ENCODE assay signal across 1 cellular context in the genomic region with DNA sequence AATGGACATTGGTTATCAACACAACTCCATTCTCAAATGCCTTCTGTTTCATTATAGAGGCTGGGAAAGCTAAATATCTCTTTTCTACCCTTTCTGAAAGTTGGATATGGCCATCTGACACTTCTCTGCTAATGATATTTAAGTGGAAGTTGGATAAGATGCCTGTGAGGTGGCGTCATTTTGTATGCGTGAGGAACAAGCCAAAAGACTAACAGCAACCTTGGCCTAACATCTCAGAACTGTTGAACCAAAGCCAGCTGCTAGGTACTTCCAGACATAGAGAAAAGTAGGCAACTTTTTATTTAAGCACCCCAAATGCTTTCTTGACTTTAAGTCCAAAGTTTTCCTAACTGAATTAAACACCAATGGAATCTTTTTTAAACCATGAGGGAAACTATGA.
TF ChIP-seq lines count a peak whose summit lies in the region.

No MANE protein-coding gene starts in this region.

TF ChIP-seq in HepG2, 621 proteins besides CTCF, POLR2A, EP300 and RAD21 (continued from another document):
- TF ChIP-seq, protein P1, sequence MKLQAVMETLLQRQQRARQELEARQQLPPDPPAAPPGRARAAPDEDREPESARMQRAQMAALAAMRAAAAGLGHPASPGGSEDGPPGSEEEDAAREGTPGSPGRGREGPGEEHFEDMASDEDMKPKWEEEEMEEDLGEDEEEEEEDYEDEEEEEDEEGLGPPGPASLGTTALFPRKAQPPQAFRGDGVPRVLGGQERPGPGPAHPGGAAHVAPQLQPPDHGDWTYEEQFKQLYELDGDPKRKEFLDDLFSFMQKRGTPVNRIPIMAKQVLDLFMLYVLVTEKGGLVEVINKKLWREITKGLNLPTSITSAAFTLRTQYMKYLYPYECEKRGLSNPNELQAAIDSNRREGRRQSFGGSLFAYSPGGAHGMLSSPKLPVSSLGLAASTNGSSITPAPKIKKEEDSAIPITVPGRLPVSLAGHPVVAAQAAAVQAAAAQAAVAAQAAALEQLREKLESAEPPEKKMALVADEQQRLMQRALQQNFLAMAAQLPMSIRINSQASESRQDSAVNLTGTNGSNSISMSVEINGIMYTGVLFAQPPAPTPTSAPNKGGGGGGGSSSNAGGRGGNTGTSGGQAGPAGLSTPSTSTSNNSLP (IDR thresholded peaks at IDR 0.05; ENCODE audit: low read depth, low read length) = no peak
- TF ChIP-seq PHB2 (IDR thresholded peaks at IDR 0.05; ENCODE audit: partially characterized antibody) = no peak
- TF ChIP-seq, protein P2, sequence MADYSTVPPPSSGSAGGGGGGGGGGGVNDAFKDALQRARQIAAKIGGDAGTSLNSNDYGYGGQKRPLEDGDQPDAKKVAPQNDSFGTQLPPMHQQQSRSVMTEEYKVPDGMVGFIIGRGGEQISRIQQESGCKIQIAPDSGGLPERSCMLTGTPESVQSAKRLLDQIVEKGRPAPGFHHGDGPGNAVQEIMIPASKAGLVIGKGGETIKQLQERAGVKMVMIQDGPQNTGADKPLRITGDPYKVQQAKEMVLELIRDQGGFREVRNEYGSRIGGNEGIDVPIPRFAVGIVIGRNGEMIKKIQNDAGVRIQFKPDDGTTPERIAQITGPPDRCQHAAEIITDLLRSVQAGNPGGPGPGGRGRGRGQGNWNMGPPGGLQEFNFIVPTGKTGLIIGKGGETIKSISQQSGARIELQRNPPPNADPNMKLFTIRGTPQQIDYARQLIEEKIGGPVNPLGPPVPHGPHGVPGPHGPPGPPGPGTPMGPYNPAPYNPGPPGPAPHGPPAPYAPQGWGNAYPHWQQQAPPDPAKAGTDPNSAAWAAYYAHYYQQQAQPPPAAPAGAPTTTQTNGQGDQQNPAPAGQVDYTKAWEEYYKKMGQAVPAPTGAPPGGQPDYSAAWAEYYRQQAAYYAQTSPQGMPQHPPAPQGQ (CRISPR knock-in tag; IDR thresholded peaks at IDR 0.05; ENCODE audit: borderline replicate concordance) = no peak
- no peak for TF ChIP-seq ZNF777 (CRISPR knock-in tag; IDR thresholded peaks at IDR 0.05)
- TF ChIP-seq, protein P3, sequence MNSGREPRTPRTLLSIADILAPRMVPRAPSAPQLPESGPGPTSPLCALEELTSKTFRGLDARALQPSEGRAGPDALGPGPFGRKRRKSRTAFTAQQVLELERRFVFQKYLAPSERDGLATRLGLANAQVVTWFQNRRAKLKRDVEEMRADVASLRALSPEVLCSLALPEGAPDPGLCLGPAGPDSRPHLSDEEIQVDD (CRISPR knock-in tag; IDR thresholded peaks at IDR 0.05; ENCODE audit: borderline replicate concordance) = no peak
